Comparison of ENCODE assay signal across 22 cellular contexts in genomic region chr6:89487864-89488263, GRCh38. TPM values are rescaled to one million over a fixed set of nuclear protein-coding genes. Genes with fewer than 3 reads are reported as not detected.
DNase-seq lines count a peak whose midpoint lies in the region; ATAC-seq and TF ChIP-seq lines count a peak whose summit lies in the region.
"Had no signal": no experiment of that assay in that cellular context is flagged by ENCODE, and none has a peak within 500 bp of the region (broad histone marks: within the 10 kb centered on the region; RNA-seq: fewer than 3 reads in every experiment).

No MANE protein-coding gene starts in this region.

- no peak for TF ChIP-seq CTCF in tibial artery (IDR thresholded peaks at IDR 0.05)

- peak; percentile 6 for DNase-seq in DMS 273 (lab: John Stamatoyannopoulos, UW; ENCODE audit: unreplicated experiment)
- DNase-seq in DMS 273 treated with DMSO at 0.1 percent for 48 hours (lab: John Stamatoyannopoulos, UW): no peak
- peak; percentile 83 for DNase-seq in DMS53 treated with DMSO at 0.1 percent for 48 hours (lab: John Stamatoyannopoulos, UW; ENCODE audit: unreplicated experiment)
- peak; percentile 75 for DNase-seq in NCI-H2196 (lab: John Stamatoyannopoulos, UW; ENCODE audit: unreplicated experiment)
- peak; percentile 27 for DNase-seq in cerebellar cortex (ENCODE audit: low spot score)
- no peak for DNase-seq in tibial artery
- no peak for DNase-seq in sciatic nerve (ENCODE audit: low spot score)
- DNase-seq: activated gamma-delta T cell; activated T-cell treated with anti-CD3 and anti-CD28 coated beads for 4 hours; brain microvascular endothelial cell; CD4-positive, alpha-beta memory T cell; Kasumi-1; mammary epithelial cell; NCI-H2081 treated with DMSO at 0.1 percent for 48 hours; Peyer's patch; stimulated activated CD4-positive, alpha-beta T cell treated with anti-CD3 and anti-CD28 coated beads, Interleukin-4, amount 100 ng/mL, for 1 hour; transverse colon had no signal

- H3K27me3 ChIP-seq in tibial artery: no peaks in the 10 kb centered on the region
- H3K27me3 ChIP-seq: brain microvascular endothelial cell, Peyer's patch, SJSA1, transverse colon had no signal

- peaks cover 0 to 47% (median 27%) of the 10 kb centered on the region in 4 donors for H3K4me1 ChIP-seq in tibial artery
- H3K4me1 ChIP-seq: Peyer's patch, SJSA1, transverse colon had no signal

- ATAC-seq in GM19467 (IDR thresholded peaks at IDR 0.05; ENCODE audit: unreplicated experiment): no peak
- ATAC-seq in sciatic nerve: no peak

- H3K27ac ChIP-seq in tibial artery: no peak overlapping the region
- H3K27ac ChIP-seq: 22Rv1, brain microvascular endothelial cell, coronary artery, Peyer's patch, SJSA1, skin epidermis, transverse colon had no signal

- H3K4me3 ChIP-seq in tibial artery: no peak overlapping the region
- H3K4me3 ChIP-seq: coronary artery, Peyer's patch, SJSA1, skin epidermis, transverse colon had no signal

- intact Hi-C loops in tibial artery (cut with DNase I; ENCODE audit: low total_unique reads): loop anchor here (10.0 kb wide), 1 partner anchor 77 kb away; no protein-coding TSS in a partner anchor
- intact Hi-C loops in sciatic nerve (cut with DNase I): no loop called here

- H3K36me3 ChIP-seq in tibial artery: no peaks in the 10 kb centered on the region
- H3K36me3 ChIP-seq: brain microvascular endothelial cell, Peyer's patch, SJSA1, transverse colon had no signal

- H3K9me3 ChIP-seq in tibial artery: no peaks in the 10 kb centered on the region
- H3K9me3 ChIP-seq: Peyer's patch, SJSA1, transverse colon had no signal

RNA-seq across cellular contexts. Expression of gene ANKRD6, which starts 54.9 kb away (rescaled TPM):
- 22.3 TPM for total RNA-seq in sciatic nerve

Comparison
In these comparisons a context has a peak if more than half of its experiments do, and no peak if none do; other contexts are left out.
1. DNase-seq: peak in DMS 273 (single experiment), DMS53 treated with DMSO at 0.1 percent for 48 hours (single experiment), NCI-H2196 (single experiment) and cerebellar cortex (single experiment); none in DMS 273 treated with DMSO at 0.1 percent for 48 hours (single experiment), tibial artery (0 of 2) and sciatic nerve (single experiment).